In the genomic region with DNA sequence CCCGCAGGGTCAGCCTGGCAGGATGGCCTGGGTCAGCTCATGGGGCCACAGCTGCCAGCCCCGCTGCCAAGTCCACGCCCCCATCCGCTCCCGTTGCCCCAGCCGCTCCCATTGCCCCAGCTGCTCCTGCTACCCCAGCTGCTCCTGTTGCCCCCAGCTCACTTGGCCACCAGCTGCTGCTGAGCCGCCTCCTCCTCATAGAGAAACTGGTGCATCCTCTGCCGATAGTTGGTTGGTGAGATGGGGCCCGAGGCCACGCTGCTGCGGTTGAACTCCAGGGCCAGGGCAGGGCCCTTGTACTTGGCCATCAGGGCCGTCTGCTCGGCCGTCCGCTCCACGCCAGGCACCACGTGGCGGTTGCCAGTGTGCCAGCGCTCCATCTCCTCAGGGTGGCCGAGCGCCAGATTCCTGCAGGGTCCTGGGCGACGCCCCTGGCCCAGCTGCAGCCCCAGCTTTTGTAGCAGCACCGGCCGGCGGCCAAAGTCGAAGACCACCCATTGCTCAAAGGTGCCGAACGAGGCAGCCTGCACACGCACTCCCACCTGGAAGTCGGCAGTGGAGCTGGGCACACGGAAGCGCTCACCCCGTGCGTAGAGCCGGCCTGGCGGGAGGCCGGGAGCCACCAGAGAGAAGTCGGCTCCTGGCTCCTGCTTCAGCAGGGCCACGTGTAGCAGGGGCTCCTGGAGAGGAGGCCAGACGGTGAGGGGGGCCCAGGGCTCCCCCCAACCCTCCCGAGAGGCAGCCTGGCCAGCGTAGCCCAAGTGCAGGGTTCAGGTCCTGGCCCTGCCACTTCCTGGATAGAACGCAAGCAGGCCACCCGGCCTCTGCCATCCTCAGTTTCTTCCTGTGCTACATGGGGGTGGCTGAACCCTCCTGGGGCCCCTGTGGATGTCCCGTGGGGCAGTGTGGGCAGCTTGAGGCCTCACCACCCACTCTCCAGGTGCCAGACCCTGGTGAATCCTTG, we compare ENCODE assay signal across 12 cellular contexts. TPM values are rescaled to one million over a fixed set of nuclear protein-coding genes. Genes with fewer than 3 reads are reported as not detected.
DNase-seq lines count a peak whose midpoint lies in the region; FAIRE-seq and TF ChIP-seq lines count a peak whose summit lies in the region.
"Had no signal": no experiment of that assay in that cellular context is flagged by ENCODE, and none has a peak within 500 bp of the region (broad histone marks: within the 10 kb centered on the region; RNA-seq: fewer than 3 reads in every experiment).

No MANE protein-coding gene starts in this region.

- H3K36me3 Mint-ChIP-seq in dendritic cell treated with granulocyte-macrophage colony-stimulating factor and Interleukin-4, amounts not matched to agents 40 ng/mL and 50 ng/mL, for 4 days (ENCODE audit: low read depth): peaks cover 50% of the 10 kb centered on the region
- no peaks in the 10 kb centered on the region for H3K36me3 Mint-ChIP-seq in mesothelial cell of epicardium
- H3K36me3 Mint-ChIP-seq: activated naive CD4-positive, alpha-beta T cell treated with anti-CD3 and anti-CD28 coated beads, Interleukin-2, amount 50 U/mL, for 72 hours had no signal

- TF ChIP-seq CTCF in mesothelial cell of epicardium (IDR thresholded peaks at IDR 0.05; ENCODE audit: unreplicated experiment): no peak

- H3K4me3 Mint-ChIP-seq in dendritic cell treated with granulocyte-macrophage colony-stimulating factor and Interleukin-4, amounts not matched to agents 40 ng/mL and 50 ng/mL, for 4 days: peak overlapping the region; percentile 64
- no peak overlapping the region for H3K4me3 Mint-ChIP-seq in mesothelial cell of epicardium

- FAIRE-seq in GM12892 (lab: Jason Lieb, UNC): peak; percentile 9

- peaks cover 58% of the 10 kb centered on the region for H3K27me3 Mint-ChIP-seq in dendritic cell treated with granulocyte-macrophage colony-stimulating factor and Interleukin-4, amounts not matched to agents 40 ng/mL and 50 ng/mL, for 4 days
- no peaks in the 10 kb centered on the region for H3K27me3 Mint-ChIP-seq in mesothelial cell of epicardium (ENCODE audit: low read depth)

- TF ChIP-seq POLR2A in GM12892 (IDR thresholded peaks at IDR 0.05; ENCODE audit: low read depth, low read length): no peak

- H3K4me1 Mint-ChIP-seq in dendritic cell treated with granulocyte-macrophage colony-stimulating factor and Interleukin-4, amounts not matched to agents 40 ng/mL and 50 ng/mL, for 4 days (ENCODE audit: low read depth): peaks cover 36% of the 10 kb centered on the region
- no peaks in the 10 kb centered on the region for H3K4me1 Mint-ChIP-seq in mesothelial cell of epicardium

- H3K27ac Mint-ChIP-seq in dendritic cell treated with granulocyte-macrophage colony-stimulating factor and Interleukin-4, amounts not matched to agents 40 ng/mL and 50 ng/mL, for 4 days: peak overlapping the region; percentile 89
- H3K27ac Mint-ChIP-seq in mesothelial cell of epicardium: no peak overlapping the region
- H3K27ac Mint-ChIP-seq: activated naive CD4-positive, alpha-beta T cell treated with anti-CD3 and anti-CD28 coated beads, Interleukin-2, amount 50 U/mL, for 72 hours had no signal

- DNase-seq in GM12892 (ENCODE audit: insufficient read length) (no peak), MV-4-11 (lab: John Stamatoyannopoulos, UW) (peak; percentile 38), mesothelial cell of epicardium (ENCODE audit: low spot score in 2 of 2, unreplicated experiment in 2 of 2) (no peak), nucleus accumbens (lab: John Stamatoyannopoulos, UW) (no peak), GOT3 (lab: John Stamatoyannopoulos, UW) (no peak)
- DNase-seq: DND-41, left ventricle myocardium inferior, NCI-H2029 treated with DMSO at 0.1 percent for 48 hours, testis had no signal

- intact Hi-C loops in dendritic cell treated with granulocyte-macrophage colony-stimulating factor and Interleukin-4, amounts not matched to agents 40 ng/mL and 50 ng/mL, for 4 days (cut with micrococcal nuclease): loop anchor here (5.0 kb wide), 1 partner anchor 43 kb away; no protein-coding TSS in a partner anchor

- no peaks in the 10 kb centered on the region for H3K9me3 Mint-ChIP-seq in dendritic cell treated with granulocyte-macrophage colony-stimulating factor and Interleukin-4, amounts not matched to agents 40 ng/mL and 50 ng/mL, for 4 days
- no peaks in the 10 kb centered on the region for H3K9me3 Mint-ChIP-seq in mesothelial cell of epicardium
- H3K9me3 Mint-ChIP-seq: activated naive CD4-positive, alpha-beta T cell treated with anti-CD3 and anti-CD28 coated beads, Interleukin-2, amount 50 U/mL, for 72 hours had no signal

RNA-seq across cellular contexts. Expression of a gene that starts 4.8 kb away (rescaled TPM):
- 10.3 TPM for polyA plus RNA-seq in GM12892 (2012; ENCODE audit: missing spikeins)
- 35.1 to 44.4 TPM (median 40.0 TPM) in 3 replicates for total RNA-seq in mesothelial cell of epicardium

RNA-seq across cellular contexts. Expression of a gene that starts 15.3 kb away (rescaled TPM):
- polyA plus RNA-seq in GM12892 (2012; ENCODE audit: missing spikeins): 0.19 TPM
- 0.86 to 1.4 TPM (median 1.1 TPM) in 3 replicates for total RNA-seq in mesothelial cell of epicardium

RNA-seq across cellular contexts. Expression of a gene that starts 21.7 kb away (rescaled TPM):
- polyA plus RNA-seq in GM12892 (2012; ENCODE audit: missing spikeins): not detected
- total RNA-seq in mesothelial cell of epicardium: not detected in 3 replicates
- total RNA-seq: activated naive CD4-positive, alpha-beta T cell treated with anti-CD3 and anti-CD28 coated beads, Interleukin-2, amount 50 U/mL, for 72 hours; dorsolateral prefrontal cortex; left ventricle myocardium inferior had no signal

RNA-seq across cellular contexts. Expression of a gene that starts 32.1 kb away (rescaled TPM):
- polyA plus RNA-seq in GM12892 (2012; ENCODE audit: missing spikeins): 0.72 TPM
- total RNA-seq in mesothelial cell of epicardium: 0.11 to 0.18 TPM in 2 of 3 replicates, not detected in the other
- total RNA-seq: left ventricle myocardium inferior had no signal

RNA-seq across cellular contexts. Expression of a gene that starts 48.7 kb away (rescaled TPM):
- 15.9 TPM for polyA plus RNA-seq in GM12892 (2012; ENCODE audit: missing spikeins)
- total RNA-seq in mesothelial cell of epicardium: 258 to 271 TPM (median 269 TPM) in 3 replicates
